Comparison of ENCODE assay signal across 8 cellular contexts in the genomic region with DNA sequence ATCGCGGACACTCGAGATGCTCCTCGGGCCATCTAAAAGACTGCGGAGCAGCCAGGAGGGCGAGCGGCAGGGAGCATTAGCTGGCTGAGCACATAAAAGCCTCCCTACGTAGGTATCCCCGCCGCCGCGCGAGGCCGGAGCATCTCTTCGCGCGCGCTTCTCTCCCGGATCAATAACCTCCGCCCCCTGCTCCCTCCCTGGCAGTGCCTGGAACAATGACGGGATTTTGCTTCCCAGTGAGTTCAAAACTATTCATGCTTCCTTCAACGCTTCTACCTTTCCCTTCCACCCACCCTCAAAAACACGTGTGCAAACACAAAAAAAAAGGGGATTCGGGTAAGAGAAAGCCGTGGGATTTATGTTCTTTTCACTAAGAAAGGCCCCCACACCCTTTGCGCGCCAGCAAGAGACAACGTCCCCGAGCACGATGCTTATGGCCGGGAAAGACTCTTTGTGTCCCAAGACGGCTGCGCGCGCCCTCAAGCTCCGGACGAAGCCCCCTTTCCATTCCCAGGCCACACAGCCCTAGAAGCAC.
DNase-seq lines count a peak whose midpoint lies in the region; ATAC-seq and FAIRE-seq lines count a peak whose summit lies in the region.

No MANE protein-coding gene starts in this region.

- peak overlapping the region; percentile 82 for H3K9ac ChIP-seq in NT2/D1 (ENCODE audit: insufficient read length, low read depth)

- DNase-seq in AG08396 (ENCODE audit: low spot score) = peak; percentile 47
- peak; percentile 41 for DNase-seq in HCEC 1CT
- DNase-seq in NT2/D1 (ENCODE audit: low read depth, low spot score) = no peak
- peak; percentile 4 for DNase-seq in activated gamma-delta T cell treated with anti-CD3 and anti-CD28 coated beads, Interleukin-2, amount 50 U/mL, for 16 hours (ENCODE audit: low read depth)
- DNase-seq in globus pallidus (ENCODE audit: low spot score) = peak; percentile 40
- peak in 42 of 56 donors; percentile 10 to 76 (median 46) for DNase-seq in nucleus accumbens (lab: John Stamatoyannopoulos, UW)
- DNase-seq in urothelium cell line (ENCODE audit: low spot score) = peak; percentile 35

- H3K36me3 ChIP-seq in NT2/D1 (ENCODE audit: insufficient read depth, insufficient read length, low read length) = peaks cover 16% of the 10 kb centered on the region

- no peaks in the 10 kb centered on the region for H3K9me3 ChIP-seq in NT2/D1 (ENCODE audit: insufficient read depth, low read length)

- H3K4me3 ChIP-seq in NT2/D1 (ENCODE audit: insufficient read length, low read depth) = peak overlapping the region; percentile 58

- FAIRE-seq in urothelium cell line (lab: Jason Lieb, UNC) = no peak

- H3K27me3 ChIP-seq in NT2/D1 (ENCODE audit: insufficient read depth, insufficient read length) = no peaks in the 10 kb centered on the region

- ATAC-seq in GM18868 (IDR thresholded peaks at IDR 0.05; ENCODE audit: unreplicated experiment) = no peak

- no peaks in the 10 kb centered on the region for H3K4me1 ChIP-seq in NT2/D1 (ENCODE audit: insufficient read depth, insufficient read length)
